14 cellular contexts compared by ENCODE assay signal in the genomic region with DNA sequence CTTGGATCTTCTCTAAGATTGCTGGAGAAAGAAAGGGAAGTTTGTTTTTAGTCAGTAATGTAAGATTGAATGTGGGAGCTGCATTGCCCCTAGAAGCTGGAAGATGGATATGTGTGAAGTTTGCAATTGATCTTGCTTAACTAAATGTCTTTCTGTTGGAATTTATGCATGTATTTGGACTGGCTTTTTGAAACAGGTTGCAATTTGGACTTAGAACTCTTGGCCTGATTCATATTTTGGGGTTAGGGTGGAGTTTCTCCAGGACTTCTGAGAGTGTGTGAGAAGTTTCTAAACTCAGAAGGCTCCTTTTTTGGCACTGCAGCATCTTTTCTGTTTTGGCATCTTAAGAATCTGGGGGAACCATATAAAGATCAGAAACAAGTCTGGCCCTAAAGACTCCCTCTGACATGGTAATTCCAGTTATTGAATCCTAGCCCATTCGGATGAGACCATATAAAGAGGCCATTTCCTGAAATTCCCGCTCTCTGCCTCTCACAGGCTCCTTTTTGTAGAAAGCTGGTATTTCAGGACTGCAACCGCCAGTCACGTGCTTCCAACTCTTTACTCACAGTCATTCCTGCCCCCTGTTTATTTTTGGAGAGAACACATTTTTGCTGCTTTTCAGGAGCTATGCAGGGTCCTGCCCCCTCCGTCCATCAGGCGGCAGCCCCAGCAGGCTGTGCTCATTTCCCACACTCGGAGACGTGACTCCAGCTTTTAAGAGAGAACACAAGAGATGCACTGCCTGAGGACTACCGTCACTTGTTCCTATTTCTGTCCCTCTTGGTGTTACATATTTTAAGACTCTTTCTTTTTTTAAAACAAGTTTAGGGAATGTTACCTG. TPM values are rescaled to one million over a fixed set of nuclear protein-coding genes. Genes with fewer than 3 reads are reported as not detected.
DNase-seq lines count a peak whose midpoint lies in the region; ATAC-seq, FAIRE-seq and TF ChIP-seq lines count a peak whose summit lies in the region.
"Had no signal": no experiment of that assay in that cellular context is flagged by ENCODE, and none has a peak within 500 bp of the region (broad histone marks: within the 10 kb centered on the region; RNA-seq: fewer than 3 reads in every experiment).

No MANE protein-coding gene starts in this region.

- H3K4me1 ChIP-seq in sigmoid colon, result peaks cover 0 to 23% (median 16%) of the 10 kb centered on the region in 4 donors
- H3K4me1 ChIP-seq: colonic mucosa, thyroid gland had no signal

- WGBS in sigmoid colon, 2 donors, result 81 to 92% methylated on average over 9 of the region's 9 CpGs

- no peak for TF ChIP-seq POLR2A in sigmoid colon (IDR thresholded peaks at IDR 0.05)

- peaks cover 0 to 24% (median 5%) of the 10 kb centered on the region in 4 donors for H3K36me3 ChIP-seq in sigmoid colon
- H3K36me3 ChIP-seq: colonic mucosa had no signal

- TF ChIP-seq CTCF in sigmoid colon (IDR thresholded peaks at IDR 0.05), result peak in 1 of 4 experiments; percentile 30

- ATAC-seq in left lobe of liver (peak; percentile 77), GM21723 (IDR thresholded peaks at IDR 0.05; ENCODE audit: unreplicated experiment) (no peak), HG03439 (IDR thresholded peaks at IDR 0.05; ENCODE audit: unreplicated experiment) (no peak), GM18517 (IDR thresholded peaks at IDR 0.05; ENCODE audit: unreplicated experiment) (no peak)
- ATAC-seq: esophagus mucosa had no signal

- no peaks in the 10 kb centered on the region for H3K9me3 ChIP-seq in sigmoid colon
- H3K9me3 ChIP-seq: colonic mucosa, thyroid gland had no signal

- intact Hi-C loops in sigmoid colon (cut with DNase I), result no loop called here

- DNase-seq in ELF-1 (ENCODE audit: low read depth, low spot score) (peak; percentile 6), left lobe of liver (ENCODE audit: low spot score) (no peak), sigmoid colon (peak; percentile 72), A172 (ENCODE audit: low spot score) (no peak)
- DNase-seq: activated naive CD4-positive, alpha-beta T cell treated with anti-CD3 and anti-CD28 coated beads, Interleukin-2, amount 10 ng/mL, durations not matched to agents 7 days and 5 days; colonic mucosa; DMS 273 treated with DMSO at 0.1 percent for 48 hours; stimulated activated CD4-positive, alpha-beta T cell treated with anti-CD3 and anti-CD28 coated beads, Interleukin-12 subunit alpha, Interleukin-12 subunit beta, amount 100 ng/mL, for 4 hours; thyroid gland had no signal

- peak overlapping the region; percentile 73 to 85 (median 78) for H3K27ac ChIP-seq in sigmoid colon
- H3K27ac ChIP-seq: colonic mucosa, thyroid gland had no signal

- peak; percentile 72 for FAIRE-seq in endometrium (lab: Jason Lieb, UNC)

- no peaks in the 10 kb centered on the region for H3K27me3 ChIP-seq in sigmoid colon
- H3K27me3 ChIP-seq: colonic mucosa, thyroid gland had no signal

- TF ChIP-seq EP300 in sigmoid colon (IDR thresholded peaks at IDR 0.05), result peak in 2 of 4 donors; percentile 18 to 44

- H3K4me3 ChIP-seq in sigmoid colon, result peak overlapping the region in 2 of 4 donors; percentile 3 to 17
- H3K4me3 ChIP-seq: colonic mucosa, thyroid gland had no signal

RNA-seq across cellular contexts. Expression of gene IFT43, which starts 26.6 kb away (rescaled TPM):
- 13.7 TPM for total RNA-seq in left lobe of liver
- 10 to 100 TPM; 31.4 to 63.7 (median 50.2) TPM for total RNA-seq in sigmoid colon
- 10 to 100 TPM; 31.6 to 42.8 (median 35.4) TPM for polyA plus RNA-seq in sigmoid colon
- total RNA-seq in A172 (2014; rRNA removed; shearing (Covaris generic)), result 35.1 and 56.1 TPM in 2 replicates

RNA-seq across cellular contexts. Expression of gene TGFB3, which starts 30.4 kb away (rescaled TPM):
- total RNA-seq in left lobe of liver (5.5 TPM), sigmoid colon (10 to 100 TPM in 3 of 4 donors, 1 to 10 TPM in 1; 7.6 to 44.0 (median 19.3) TPM)
- 1 to 10 TPM; 2.3 to 7.8 (median 5.8) TPM for polyA plus RNA-seq in sigmoid colon
- total RNA-seq in A172 (2014; rRNA removed; shearing (Covaris generic)), result 2.1 and 2.3 TPM in 2 replicates

Comparison
In these comparisons a context has a peak if more than half of its experiments do, and no peak if none do; other contexts are left out.
1. DNase-seq: peak in ELF-1 (single experiment) and sigmoid colon (single experiment); none in left lobe of liver (single experiment) and A172 (single experiment).